In the genomic region with DNA sequence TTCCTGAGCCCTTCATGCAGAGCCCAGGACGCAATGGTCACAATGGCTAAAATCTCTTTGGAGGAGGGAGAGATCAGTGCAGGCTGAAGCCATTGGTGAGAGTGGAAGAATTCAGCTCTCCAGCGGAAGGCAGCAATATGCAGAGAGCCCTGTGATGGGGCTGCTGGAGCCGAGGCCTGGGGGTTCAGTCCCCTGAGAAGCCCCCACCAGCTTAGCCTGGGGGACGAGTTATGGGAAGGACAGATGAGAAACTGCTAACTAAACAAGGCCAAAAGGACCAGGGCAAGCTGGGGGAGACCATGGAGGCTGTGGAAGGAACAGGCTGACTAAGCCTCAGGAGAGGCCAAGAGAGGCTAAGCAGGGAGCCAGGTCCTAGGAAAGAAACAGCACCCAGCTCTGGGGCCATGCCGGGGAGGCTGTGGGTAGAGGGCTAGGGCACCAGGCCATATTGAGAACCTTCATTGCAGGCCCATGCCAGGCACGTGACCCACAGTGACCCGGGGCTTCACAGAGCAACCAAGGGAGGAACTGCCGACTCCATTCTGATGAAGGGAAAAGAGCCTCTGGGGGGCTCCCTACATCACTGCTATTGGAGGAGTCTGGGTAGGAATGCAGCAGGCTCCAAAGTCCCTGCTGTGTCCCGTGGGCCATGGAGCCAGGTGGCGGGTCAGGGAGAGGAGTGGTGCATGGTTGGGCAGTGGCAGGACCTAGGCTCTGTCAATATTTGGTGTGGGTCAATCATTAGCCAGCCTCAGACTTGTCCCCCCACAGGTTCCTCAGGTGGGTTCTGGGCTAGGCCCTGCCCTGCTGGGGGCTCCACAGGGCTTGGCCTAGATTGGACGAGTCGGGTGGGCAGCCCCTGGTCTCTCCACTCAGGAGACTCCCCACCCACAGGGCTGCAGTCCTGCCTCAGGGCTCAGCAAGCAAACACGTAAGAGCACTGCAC, we compare ENCODE assay signal across 1 cellular context.
TF ChIP-seq lines count a peak whose summit lies in the region.

No MANE protein-coding gene starts in this region.

TF ChIP-seq in A549, 52 proteins besides CTCF, POLR2A, EP300 and RAD21:
- TF ChIP-seq ZSCAN20 (CRISPR knock-in tag; IDR thresholded peaks at IDR 0.05), result no peak
- TF ChIP-seq KDM5A (IDR thresholded peaks at IDR 0.05), result no peak
- TF ChIP-seq TP53 (CRISPR knock-in tag; IDR thresholded peaks at IDR 0.05), result no peak
- TF ChIP-seq, protein P1, sequence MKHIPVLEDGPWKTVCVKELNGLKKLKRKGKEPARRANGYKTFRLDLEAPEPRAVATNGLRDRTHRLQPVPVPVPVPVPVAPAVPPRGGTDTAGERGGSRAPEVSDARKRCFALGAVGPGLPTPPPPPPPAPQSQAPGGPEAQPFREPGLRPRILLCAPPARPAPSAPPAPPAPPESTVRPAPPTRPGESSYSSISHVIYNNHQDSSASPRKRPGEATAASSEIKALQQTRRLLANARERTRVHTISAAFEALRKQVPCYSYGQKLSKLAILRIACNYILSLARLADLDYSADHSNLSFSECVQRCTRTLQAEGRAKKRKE (CRISPR knock-in tag; IDR thresholded peaks at IDR 0.05; ENCODE audit: low read depth), result no peak
- no peak for TF ChIP-seq NPAS2 (CRISPR knock-in tag; IDR thresholded peaks at IDR 0.05; ENCODE audit: borderline replicate concordance)
- TF ChIP-seq, protein P2, sequence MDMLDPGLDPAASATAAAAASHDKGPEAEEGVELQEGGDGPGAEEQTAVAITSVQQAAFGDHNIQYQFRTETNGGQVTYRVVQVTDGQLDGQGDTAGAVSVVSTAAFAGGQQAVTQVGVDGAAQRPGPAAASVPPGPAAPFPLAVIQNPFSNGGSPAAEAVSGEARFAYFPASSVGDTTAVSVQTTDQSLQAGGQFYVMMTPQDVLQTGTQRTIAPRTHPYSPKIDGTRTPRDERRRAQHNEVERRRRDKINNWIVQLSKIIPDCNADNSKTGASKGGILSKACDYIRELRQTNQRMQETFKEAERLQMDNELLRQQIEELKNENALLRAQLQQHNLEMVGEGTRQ (IDR thresholded peaks at IDR 0.05), result no peak
- TF ChIP-seq, protein P3, sequence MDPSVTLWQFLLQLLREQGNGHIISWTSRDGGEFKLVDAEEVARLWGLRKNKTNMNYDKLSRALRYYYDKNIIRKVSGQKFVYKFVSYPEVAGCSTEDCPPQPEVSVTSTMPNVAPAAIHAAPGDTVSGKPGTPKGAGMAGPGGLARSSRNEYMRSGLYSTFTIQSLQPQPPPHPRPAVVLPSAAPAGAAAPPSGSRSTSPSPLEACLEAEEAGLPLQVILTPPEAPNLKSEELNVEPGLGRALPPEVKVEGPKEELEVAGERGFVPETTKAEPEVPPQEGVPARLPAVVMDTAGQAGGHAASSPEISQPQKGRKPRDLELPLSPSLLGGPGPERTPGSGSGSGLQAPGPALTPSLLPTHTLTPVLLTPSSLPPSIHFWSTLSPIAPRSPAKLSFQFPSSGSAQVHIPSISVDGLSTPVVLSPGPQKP (IDR thresholded peaks at IDR 0.05; ENCODE audit: low read depth, low read length), result no peak
- no peak for TF ChIP-seq RFX5 (IDR thresholded peaks at IDR 0.05)
- TF ChIP-seq ZC3H11A (IDR thresholded peaks at IDR 0.05), result no peak
- TF ChIP-seq, protein P4, sequence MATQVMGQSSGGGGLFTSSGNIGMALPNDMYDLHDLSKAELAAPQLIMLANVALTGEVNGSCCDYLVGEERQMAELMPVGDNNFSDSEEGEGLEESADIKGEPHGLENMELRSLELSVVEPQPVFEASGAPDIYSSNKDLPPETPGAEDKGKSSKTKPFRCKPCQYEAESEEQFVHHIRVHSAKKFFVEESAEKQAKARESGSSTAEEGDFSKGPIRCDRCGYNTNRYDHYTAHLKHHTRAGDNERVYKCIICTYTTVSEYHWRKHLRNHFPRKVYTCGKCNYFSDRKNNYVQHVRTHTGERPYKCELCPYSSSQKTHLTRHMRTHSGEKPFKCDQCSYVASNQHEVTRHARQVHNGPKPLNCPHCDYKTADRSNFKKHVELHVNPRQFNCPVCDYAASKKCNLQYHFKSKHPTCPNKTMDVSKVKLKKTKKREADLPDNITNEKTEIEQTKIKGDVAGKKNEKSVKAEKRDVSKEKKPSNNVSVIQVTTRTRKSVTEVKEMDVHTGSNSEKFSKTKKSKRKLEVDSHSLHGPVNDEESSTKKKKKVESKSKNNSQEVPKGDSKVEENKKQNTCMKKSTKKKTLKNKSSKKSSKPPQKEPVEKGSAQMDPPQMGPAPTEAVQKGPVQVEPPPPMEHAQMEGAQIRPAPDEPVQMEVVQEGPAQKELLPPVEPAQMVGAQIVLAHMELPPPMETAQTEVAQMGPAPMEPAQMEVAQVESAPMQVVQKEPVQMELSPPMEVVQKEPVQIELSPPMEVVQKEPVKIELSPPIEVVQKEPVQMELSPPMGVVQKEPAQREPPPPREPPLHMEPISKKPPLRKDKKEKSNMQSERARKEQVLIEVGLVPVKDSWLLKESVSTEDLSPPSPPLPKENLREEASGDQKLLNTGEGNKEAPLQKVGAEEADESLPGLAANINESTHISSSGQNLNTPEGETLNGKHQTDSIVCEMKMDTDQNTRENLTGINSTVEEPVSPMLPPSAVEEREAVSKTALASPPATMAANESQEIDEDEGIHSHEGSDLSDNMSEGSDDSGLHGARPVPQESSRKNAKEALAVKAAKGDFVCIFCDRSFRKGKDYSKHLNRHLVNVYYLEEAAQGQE (IDR thresholded peaks at IDR 0.05), result no peak
- TF ChIP-seq FOXS1 (CRISPR knock-in tag; IDR thresholded peaks at IDR 0.05), result no peak
- TF ChIP-seq RARB (CRISPR knock-in tag; IDR thresholded peaks at IDR 0.05), result no peak
- no peak for TF ChIP-seq HOXB5 (CRISPR knock-in tag; IDR thresholded peaks at IDR 0.05)
- no peak for TF ChIP-seq PHF8 (IDR thresholded peaks at IDR 0.05; ENCODE audit: borderline replicate concordance, low read depth)
- no peak for TF ChIP-seq SMC3 (IDR thresholded peaks at IDR 0.05)
- TF ChIP-seq HDAC2 (IDR thresholded peaks at IDR 0.05), result no peak
